1 cellular context compared by ENCODE assay signal in the genomic region with DNA sequence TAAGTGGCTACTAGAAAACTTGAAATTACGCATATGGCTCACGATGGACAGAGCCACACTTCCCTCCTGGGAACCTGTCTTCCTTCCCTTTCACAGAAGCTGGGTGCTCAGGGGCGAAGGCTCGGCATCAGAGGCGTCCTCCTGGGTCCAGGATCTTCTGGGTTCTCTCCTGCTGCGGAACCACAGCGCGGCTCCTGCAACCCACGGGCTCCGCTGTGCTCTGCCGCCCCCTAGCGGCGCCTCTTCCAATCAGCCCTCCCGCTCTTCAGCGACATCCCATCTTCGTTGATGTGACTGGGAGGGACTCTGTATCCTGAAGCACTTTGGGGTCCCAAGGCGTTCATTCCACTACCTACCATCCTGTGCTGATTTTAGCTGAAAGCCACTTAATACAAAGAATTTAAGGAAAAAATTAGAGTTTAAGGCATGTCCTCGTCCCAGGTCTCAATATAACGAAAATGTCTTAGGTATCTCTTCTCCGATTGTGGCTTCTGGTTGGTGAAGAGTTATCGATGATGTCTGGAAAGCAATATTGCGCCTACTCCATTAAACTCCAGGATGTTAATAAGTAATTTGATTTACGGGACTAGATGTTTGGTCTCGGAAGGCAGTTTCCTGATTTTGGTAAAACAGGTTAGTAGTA.
TF ChIP-seq lines count a peak whose summit lies in the region.

No MANE protein-coding gene starts in this region.

TF ChIP-seq in GM12878, 131 proteins besides CTCF, POLR2A, EP300 and RAD21 (continued from another document):
- TF ChIP-seq IRF4 (IDR thresholded peaks at IDR 0.05; ENCODE audit: low read depth, low read length) (no peak), MTA3 (IDR thresholded peaks at IDR 0.05; ENCODE audit: borderline replicate concordance, low read length) (no peak), FOS (IDR thresholded peaks at IDR 0.05; ENCODE audit: borderline replicate concordance, extremely low read depth, insufficient read length) (no peak), SPI1 (IDR thresholded peaks at IDR 0.05; ENCODE audit: borderline replicate concordance, insufficient read depth, low read depth, low read length) (no peak), WRNIP1 (IDR thresholded peaks at IDR 0.05; ENCODE audit: borderline replicate concordance, low read depth, low read length) (no peak), LARP7 (IDR thresholded peaks at IDR 0.05) (no peak), TBL1XR1 (IDR thresholded peaks at IDR 0.05; ENCODE audit: low read depth, low read length) (no peak), KLF5 (IDR thresholded peaks at IDR 0.05; ENCODE audit: partially characterized antibody) (no peak), SMARCA5 (IDR thresholded peaks at IDR 0.05) (0 out of 2 replicates have a peak, but pooled peaks have one; percentile 46), RB1 (IDR thresholded peaks at IDR 0.05; ENCODE audit: borderline replicate concordance) (peak; percentile 74; the same call in 1 of the 2 replicates), POLR2AphosphoS2 (IDR thresholded peaks at IDR 0.05; ENCODE audit: low read depth, low read length) (no peak), MYB (IDR thresholded peaks at IDR 0.05; ENCODE audit: borderline replicate concordance, low read depth, low read length) (no peak), CBX5 (IDR thresholded peaks at IDR 0.05; ENCODE audit: low read depth) (no peak), SREBF1 (IDR thresholded peaks at IDR 0.05; ENCODE audit: low read length) (no peak), BRCA1 (IDR thresholded peaks at IDR 0.05; ENCODE audit: low read depth, low read length) (no peak), IKZF2 (IDR thresholded peaks at IDR 0.05) (no peak), SP1 (IDR thresholded peaks at IDR 0.05; ENCODE audit: low read depth, low read length) (peak; percentile 26), SUZ12 (IDR thresholded peaks at IDR 0.05; ENCODE audit: unreplicated experiment) (no peak), POU2F2 (IDR thresholded peaks at IDR 0.05; ENCODE audit: borderline replicate concordance, low read depth, low read length) (peak; percentile 40; the same call in 1 of the 3 replicates)
- TF ChIP-seq, protein P1, sequence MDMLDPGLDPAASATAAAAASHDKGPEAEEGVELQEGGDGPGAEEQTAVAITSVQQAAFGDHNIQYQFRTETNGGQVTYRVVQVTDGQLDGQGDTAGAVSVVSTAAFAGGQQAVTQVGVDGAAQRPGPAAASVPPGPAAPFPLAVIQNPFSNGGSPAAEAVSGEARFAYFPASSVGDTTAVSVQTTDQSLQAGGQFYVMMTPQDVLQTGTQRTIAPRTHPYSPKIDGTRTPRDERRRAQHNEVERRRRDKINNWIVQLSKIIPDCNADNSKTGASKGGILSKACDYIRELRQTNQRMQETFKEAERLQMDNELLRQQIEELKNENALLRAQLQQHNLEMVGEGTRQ (IDR thresholded peaks at IDR 0.05; ENCODE audit: borderline replicate concordance, low read depth, low read length): no peak
- TF ChIP-seq, protein P2, sequence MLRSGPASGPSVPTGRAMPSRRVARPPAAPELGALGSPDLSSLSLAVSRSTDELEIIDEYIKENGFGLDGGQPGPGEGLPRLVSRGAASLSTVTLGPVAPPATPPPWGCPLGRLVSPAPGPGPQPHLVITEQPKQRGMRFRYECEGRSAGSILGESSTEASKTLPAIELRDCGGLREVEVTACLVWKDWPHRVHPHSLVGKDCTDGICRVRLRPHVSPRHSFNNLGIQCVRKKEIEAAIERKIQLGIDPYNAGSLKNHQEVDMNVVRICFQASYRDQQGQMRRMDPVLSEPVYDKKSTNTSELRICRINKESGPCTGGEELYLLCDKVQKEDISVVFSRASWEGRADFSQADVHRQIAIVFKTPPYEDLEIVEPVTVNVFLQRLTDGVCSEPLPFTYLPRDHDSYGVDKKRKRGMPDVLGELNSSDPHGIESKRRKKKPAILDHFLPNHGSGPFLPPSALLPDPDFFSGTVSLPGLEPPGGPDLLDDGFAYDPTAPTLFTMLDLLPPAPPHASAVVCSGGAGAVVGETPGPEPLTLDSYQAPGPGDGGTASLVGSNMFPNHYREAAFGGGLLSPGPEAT (IDR thresholded peaks at IDR 0.05; ENCODE audit: low read depth): no peak
- TF ChIP-seq, protein P3, sequence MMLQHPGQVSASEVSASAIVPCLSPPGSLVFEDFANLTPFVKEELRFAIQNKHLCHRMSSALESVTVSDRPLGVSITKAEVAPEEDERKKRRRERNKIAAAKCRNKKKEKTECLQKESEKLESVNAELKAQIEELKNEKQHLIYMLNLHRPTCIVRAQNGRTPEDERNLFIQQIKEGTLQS (IDR thresholded peaks at IDR 0.05; ENCODE audit: borderline replicate concordance, extremely low read depth, low read depth, low read length): no peak
- TF ChIP-seq, protein P4, sequence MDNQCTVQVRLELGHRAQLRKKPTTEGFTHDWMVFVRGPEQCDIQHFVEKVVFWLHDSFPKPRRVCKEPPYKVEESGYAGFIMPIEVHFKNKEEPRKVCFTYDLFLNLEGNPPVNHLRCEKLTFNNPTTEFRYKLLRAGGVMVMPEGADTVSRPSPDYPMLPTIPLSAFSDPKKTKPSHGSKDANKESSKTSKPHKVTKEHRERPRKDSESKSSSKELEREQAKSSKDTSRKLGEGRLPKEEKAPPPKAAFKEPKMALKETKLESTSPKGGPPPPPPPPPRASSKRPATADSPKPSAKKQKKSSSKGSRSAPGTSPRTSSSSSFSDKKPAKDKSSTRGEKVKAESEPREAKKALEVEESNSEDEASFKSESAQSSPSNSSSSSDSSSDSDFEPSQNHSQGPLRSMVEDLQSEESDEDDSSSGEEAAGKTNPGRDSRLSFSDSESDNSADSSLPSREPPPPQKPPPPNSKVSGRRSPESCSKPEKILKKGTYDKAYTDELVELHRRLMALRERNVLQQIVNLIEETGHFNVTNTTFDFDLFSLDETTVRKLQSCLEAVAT (IDR thresholded peaks at IDR 0.05): no peak
- TF ChIP-seq, protein P5, sequence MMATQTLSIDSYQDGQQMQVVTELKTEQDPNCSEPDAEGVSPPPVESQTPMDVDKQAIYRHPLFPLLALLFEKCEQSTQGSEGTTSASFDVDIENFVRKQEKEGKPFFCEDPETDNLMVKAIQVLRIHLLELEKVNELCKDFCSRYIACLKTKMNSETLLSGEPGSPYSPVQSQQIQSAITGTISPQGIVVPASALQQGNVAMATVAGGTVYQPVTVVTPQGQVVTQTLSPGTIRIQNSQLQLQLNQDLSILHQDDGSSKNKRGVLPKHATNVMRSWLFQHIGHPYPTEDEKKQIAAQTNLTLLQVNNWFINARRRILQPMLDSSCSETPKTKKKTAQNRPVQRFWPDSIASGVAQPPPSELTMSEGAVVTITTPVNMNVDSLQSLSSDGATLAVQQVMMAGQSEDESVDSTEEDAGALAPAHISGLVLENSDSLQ (IDR thresholded peaks at IDR 0.05): no peak
- TF ChIP-seq, protein P6, sequence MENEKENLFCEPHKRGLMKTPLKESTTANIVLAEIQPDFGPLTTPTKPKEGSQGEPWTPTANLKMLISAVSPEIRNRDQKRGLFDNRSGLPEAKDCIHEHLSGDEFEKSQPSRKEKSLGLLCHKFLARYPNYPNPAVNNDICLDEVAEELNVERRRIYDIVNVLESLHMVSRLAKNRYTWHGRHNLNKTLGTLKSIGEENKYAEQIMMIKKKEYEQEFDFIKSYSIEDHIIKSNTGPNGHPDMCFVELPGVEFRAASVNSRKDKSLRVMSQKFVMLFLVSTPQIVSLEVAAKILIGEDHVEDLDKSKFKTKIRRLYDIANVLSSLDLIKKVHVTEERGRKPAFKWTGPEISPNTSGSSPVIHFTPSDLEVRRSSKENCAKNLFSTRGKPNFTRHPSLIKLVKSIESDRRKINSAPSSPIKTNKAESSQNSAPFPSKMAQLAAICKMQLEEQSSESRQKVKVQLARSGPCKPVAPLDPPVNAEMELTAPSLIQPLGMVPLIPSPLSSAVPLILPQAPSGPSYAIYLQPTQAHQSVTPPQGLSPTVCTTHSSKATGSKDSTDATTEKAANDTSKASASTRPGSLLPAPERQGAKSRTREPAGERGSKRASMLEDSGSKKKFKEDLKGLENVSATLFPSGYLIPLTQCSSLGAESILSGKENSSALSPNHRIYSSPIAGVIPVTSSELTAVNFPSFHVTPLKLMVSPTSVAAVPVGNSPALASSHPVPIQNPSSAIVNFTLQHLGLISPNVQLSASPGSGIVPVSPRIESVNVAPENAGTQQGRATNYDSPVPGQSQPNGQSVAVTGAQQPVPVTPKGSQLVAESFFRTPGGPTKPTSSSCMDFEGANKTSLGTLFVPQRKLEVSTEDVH (IDR thresholded peaks at IDR 0.05; ENCODE audit: low read depth, partially characterized antibody): no peak
- TF ChIP-seq, protein P7, sequence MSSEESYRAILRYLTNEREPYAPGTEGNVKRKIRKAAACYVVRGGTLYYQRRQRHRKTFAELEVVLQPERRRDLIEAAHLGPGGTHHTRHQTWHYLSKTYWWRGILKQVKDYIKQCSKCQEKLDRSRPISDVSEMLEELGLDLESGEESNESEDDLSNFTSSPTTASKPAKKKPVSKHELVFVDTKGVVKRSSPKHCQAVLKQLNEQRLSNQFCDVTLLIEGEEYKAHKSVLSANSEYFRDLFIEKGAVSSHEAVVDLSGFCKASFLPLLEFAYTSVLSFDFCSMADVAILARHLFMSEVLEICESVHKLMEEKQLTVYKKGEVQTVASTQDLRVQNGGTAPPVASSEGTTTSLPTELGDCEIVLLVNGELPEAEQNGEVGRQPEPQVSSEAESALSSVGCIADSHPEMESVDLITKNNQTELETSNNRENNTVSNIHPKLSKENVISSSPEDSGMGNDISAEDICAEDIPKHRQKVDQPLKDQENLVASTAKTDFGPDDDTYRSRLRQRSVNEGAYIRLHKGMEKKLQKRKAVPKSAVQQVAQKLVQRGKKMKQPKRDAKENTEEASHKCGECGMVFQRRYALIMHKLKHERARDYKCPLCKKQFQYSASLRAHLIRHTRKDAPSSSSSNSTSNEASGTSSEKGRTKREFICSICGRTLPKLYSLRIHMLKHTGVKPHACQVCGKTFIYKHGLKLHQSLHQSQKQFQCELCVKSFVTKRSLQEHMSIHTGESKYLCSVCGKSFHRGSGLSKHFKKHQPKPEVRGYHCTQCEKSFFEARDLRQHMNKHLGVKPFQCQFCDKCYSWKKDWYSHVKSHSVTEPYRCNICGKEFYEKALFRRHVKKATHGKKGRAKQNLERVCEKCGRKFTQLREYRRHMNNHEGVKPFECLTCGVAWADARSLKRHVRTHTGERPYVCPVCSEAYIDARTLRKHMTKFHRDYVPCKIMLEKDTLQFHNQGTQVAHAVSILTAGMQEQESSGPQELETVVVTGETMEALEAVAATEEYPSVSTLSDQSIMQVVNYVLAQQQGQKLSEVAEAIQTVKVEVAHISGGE (CRISPR knock-in tag; IDR thresholded peaks at IDR 0.05): no peak
- TF ChIP-seq, protein P8, sequence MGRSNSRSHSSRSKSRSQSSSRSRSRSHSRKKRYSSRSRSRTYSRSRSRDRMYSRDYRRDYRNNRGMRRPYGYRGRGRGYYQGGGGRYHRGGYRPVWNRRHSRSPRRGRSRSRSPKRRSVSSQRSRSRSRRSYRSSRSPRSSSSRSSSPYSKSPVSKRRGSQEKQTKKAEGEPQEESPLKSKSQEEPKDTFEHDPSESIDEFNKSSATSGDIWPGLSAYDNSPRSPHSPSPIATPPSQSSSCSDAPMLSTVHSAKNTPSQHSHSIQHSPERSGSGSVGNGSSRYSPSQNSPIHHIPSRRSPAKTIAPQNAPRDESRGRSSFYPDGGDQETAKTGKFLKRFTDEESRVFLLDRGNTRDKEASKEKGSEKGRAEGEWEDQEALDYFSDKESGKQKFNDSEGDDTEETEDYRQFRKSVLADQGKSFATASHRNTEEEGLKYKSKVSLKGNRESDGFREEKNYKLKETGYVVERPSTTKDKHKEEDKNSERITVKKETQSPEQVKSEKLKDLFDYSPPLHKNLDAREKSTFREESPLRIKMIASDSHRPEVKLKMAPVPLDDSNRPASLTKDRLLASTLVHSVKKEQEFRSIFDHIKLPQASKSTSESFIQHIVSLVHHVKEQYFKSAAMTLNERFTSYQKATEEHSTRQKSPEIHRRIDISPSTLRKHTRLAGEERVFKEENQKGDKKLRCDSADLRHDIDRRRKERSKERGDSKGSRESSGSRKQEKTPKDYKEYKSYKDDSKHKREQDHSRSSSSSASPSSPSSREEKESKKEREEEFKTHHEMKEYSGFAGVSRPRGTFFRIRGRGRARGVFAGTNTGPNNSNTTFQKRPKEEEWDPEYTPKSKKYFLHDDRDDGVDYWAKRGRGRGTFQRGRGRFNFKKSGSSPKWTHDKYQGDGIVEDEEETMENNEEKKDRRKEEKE (IDR thresholded peaks at IDR 0.05): no peak
- TF ChIP-seq, protein P9, sequence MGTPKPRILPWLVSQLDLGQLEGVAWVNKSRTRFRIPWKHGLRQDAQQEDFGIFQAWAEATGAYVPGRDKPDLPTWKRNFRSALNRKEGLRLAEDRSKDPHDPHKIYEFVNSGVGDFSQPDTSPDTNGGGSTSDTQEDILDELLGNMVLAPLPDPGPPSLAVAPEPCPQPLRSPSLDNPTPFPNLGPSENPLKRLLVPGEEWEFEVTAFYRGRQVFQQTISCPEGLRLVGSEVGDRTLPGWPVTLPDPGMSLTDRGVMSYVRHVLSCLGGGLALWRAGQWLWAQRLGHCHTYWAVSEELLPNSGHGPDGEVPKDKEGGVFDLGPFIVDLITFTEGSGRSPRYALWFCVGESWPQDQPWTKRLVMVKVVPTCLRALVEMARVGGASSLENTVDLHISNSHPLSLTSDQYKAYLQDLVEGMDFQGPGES (IDR thresholded peaks at IDR 0.05): peak; percentile 35; the same call in 1 of the 2 replicates
- TF ChIP-seq, protein P10, sequence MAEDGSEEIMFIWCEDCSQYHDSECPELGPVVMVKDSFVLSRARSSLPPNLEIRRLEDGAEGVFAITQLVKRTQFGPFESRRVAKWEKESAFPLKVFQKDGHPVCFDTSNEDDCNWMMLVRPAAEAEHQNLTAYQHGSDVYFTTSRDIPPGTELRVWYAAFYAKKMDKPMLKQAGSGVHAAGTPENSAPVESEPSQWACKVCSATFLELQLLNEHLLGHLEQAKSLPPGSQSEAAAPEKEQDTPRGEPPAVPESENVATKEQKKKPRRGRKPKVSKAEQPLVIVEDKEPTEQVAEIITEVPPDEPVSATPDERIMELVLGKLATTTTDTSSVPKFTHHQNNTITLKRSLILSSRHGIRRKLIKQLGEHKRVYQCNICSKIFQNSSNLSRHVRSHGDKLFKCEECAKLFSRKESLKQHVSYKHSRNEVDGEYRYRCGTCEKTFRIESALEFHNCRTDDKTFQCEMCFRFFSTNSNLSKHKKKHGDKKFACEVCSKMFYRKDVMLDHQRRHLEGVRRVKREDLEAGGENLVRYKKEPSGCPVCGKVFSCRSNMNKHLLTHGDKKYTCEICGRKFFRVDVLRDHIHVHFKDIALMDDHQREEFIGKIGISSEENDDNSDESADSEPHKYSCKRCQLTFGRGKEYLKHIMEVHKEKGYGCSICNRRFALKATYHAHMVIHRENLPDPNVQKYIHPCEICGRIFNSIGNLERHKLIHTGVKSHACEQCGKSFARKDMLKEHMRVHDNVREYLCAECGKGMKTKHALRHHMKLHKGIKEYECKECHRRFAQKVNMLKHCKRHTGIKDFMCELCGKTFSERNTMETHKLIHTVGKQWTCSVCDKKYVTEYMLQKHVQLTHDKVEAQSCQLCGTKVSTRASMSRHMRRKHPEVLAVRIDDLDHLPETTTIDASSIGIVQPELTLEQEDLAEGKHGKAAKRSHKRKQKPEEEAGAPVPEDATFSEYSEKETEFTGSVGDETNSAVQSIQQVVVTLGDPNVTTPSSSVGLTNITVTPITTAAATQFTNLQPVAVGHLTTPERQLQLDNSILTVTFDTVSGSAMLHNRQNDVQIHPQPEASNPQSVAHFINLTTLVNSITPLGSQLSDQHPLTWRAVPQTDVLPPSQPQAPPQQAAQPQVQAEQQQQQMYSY (CRISPR knock-in tag; IDR thresholded peaks at IDR 0.05): no peak
